ENCODE assay signal across 7 cellular contexts in genomic region chrX:120309873-120310730, GRCh38. TPM values are rescaled to one million over a fixed set of nuclear protein-coding genes. Genes with fewer than 3 reads are reported as not detected.
DNase-seq lines count a peak whose midpoint lies in the region; ATAC-seq and TF ChIP-seq lines count a peak whose summit lies in the region.

No MANE protein-coding gene starts in this region.

- DNase-seq in GM23248 (peak; percentile 20), RPMI8226 (peak; percentile 36), endodermal cell (peak; percentile 61), NCI-H524 treated with DMSO at 0.1 percent for 48 hours (lab: John Stamatoyannopoulos, UW) (no peak)

- peaks cover 21% of the 10 kb centered on the region for H3K4me1 Mint-ChIP-seq in endodermal cell

- no peaks in the 10 kb centered on the region for H3K36me3 ChIP-seq in GM23248 (ENCODE audit: low read depth)
- H3K36me3 ChIP-seq in endodermal cell (ENCODE audit: control insufficient read depth, insufficient read depth, low read length), result no peaks in the 10 kb centered on the region
- no peaks in the 10 kb centered on the region for H3K36me3 ChIP-seq in neutrophil

- TF ChIP-seq CTCF in endodermal cell (conservative IDR thresholded peaks at IDR 0.05), result no peak
- no peak for TF ChIP-seq CTCF in neutrophil (IDR thresholded peaks at IDR 0.05)

- H3K27ac Mint-ChIP-seq in endodermal cell, result no peak overlapping the region

- H3K9me3 ChIP-seq in GM23248 (ENCODE audit: low read depth) (no peaks in the 10 kb centered on the region), endodermal cell (ENCODE audit: control insufficient read depth, low read length) (no peaks in the 10 kb centered on the region), neutrophil (no peaks in the 10 kb centered on the region)

- H3K9me3 Mint-ChIP-seq in endodermal cell, result peaks cover 53% of the 10 kb centered on the region

- H3K4me3 ChIP-seq in GM23248, result no peak overlapping the region
- peak overlapping the region; percentile 85 for H3K4me3 ChIP-seq in endodermal cell (ENCODE audit: low read length)
- peak overlapping the region; percentile 44 to 51 for H3K4me3 ChIP-seq in neutrophil (ENCODE audit: low read depth in 1 of 2, low read length in 1 of 2)

- no peaks in the 10 kb centered on the region for H3K79me2 ChIP-seq in GM23248 (ENCODE audit: insufficient read depth)

- H3F3A ChIP-seq in GM23248 (ENCODE audit: insufficient read depth), result no peaks in the 10 kb centered on the region

- H3K4me3 Mint-ChIP-seq in endodermal cell, result peak overlapping the region; percentile 57

- no peaks in the 10 kb centered on the region for H4K20me1 ChIP-seq in GM23248 (ENCODE audit: insufficient read depth)

- peaks cover 70% of the 10 kb centered on the region for H3K27me3 Mint-ChIP-seq in endodermal cell (ENCODE audit: insufficient read depth)

- ATAC-seq in GM18511 (IDR thresholded peaks at IDR 0.05; ENCODE audit: unreplicated experiment) (no peak), GM18517 (IDR thresholded peaks at IDR 0.05; ENCODE audit: unreplicated experiment) (no peak)

- no peaks in the 10 kb centered on the region for H3K9me2 ChIP-seq in GM23248 (ENCODE audit: insufficient read depth)

- no peak overlapping the region for H3K4me2 ChIP-seq in GM23248 (ENCODE audit: unreplicated experiment)

- H3K27me3 ChIP-seq in GM23248 (replicated peaks; ENCODE audit: insufficient read depth) (peaks cover 25% of the 10 kb centered on the region), endodermal cell (ENCODE audit: control insufficient read depth, insufficient read depth, low read length, poor library complexity, severe bottlenecking) (peaks cover 52% of the 10 kb centered on the region), neutrophil (peaks cover 78% of the 10 kb centered on the region)

- H2AFZ ChIP-seq in GM23248, result no peak overlapping the region

- H3K27ac ChIP-seq in GM23248 (no peak overlapping the region), endodermal cell (ENCODE audit: low read depth, low read length) (no peak overlapping the region), neutrophil (no peak overlapping the region)

- 2 to 3% methylated on average over 15 to 34 of the region's 34 CpGs for WGBS in GM23248 (ENCODE audit: low coverage in 1 of 2, low lambda C conversion rate in 2 of 2, missing lambda C conversion rate in 2 of 2), 2 experiments
- 0% methylated on average over 5 to 31 of the region's 34 CpGs for WGBS in endodermal cell (ENCODE audit: insufficient coverage in 1 of 2, insufficient read length in 1 of 2), 2 experiments

- no peaks in the 10 kb centered on the region for H3K36me3 Mint-ChIP-seq in endodermal cell (ENCODE audit: low read depth)

- H3K4me1 ChIP-seq in GM23248 (ENCODE audit: insufficient read depth), result no peaks in the 10 kb centered on the region
- H3K4me1 ChIP-seq in endodermal cell (ENCODE audit: control insufficient read depth, insufficient read depth, low read length), result no peaks in the 10 kb centered on the region
- peaks cover 21 to 24% of the 10 kb centered on the region in 2 experiments for H3K4me1 ChIP-seq in neutrophil (ENCODE audit: control insufficient read depth in 1 of 2, insufficient read depth in 1 of 2, low read depth in 1 of 2, low read length in 1 of 2)

- in situ Hi-C loops in GM23248 (cut with MboI), result no loop called here

- H3K9ac ChIP-seq in GM23248, result no peak overlapping the region
- H3K9ac ChIP-seq in endodermal cell (ENCODE audit: extremely low read depth, low read length, poor library complexity, severe bottlenecking), result peak overlapping the region; percentile 18

RNA-seq across cellular contexts. Expression of gene TMEM255A, which starts 1.2 kb away (rescaled TPM):
- not detected in 2 replicates for total RNA-seq in GM23248 (2014; rRNA removed; shearing (Covaris generic))
- polyA plus RNA-seq in GM23248 (2016; fragmentation: Nextera tagmentation; extraction: Ambion mirVana), result not detected in 2 replicates
- total RNA-seq in endodermal cell, result under 1 TPM; 0.22 to 0.35 TPM
- polyA plus RNA-seq in endodermal cell (2013, experiment 1 of 2), result 5.9 TPM
- 5.4 TPM for polyA plus RNA-seq in endodermal cell (2013, experiment 2 of 2)

RNA-seq across cellular contexts. Expression of gene ATP1B4, which starts 51.8 kb away (rescaled TPM):
- not detected in 2 replicates for total RNA-seq in GM23248 (2014; rRNA removed; shearing (Covaris generic))
- not detected in 2 replicates for polyA plus RNA-seq in GM23248 (2016; fragmentation: Nextera tagmentation; extraction: Ambion mirVana)
- total RNA-seq in endodermal cell, result not detected
- polyA plus RNA-seq in endodermal cell (2013, experiment 1 of 2), result not detected
- polyA plus RNA-seq in endodermal cell (2013, experiment 2 of 2), result not detected

RNA-seq across cellular contexts. Expression of gene ZBTB33, which starts 59.5 kb away (rescaled TPM):
- total RNA-seq in GM23248 (2014; rRNA removed; shearing (Covaris generic)), result 11.5 and 11.6 TPM in 2 replicates
- 8.3 and 8.5 TPM in 2 replicates for polyA plus RNA-seq in GM23248 (2016; fragmentation: Nextera tagmentation; extraction: Ambion mirVana)
- 10 to 100 TPM; 19.0 to 19.2 TPM for total RNA-seq in endodermal cell
- polyA plus RNA-seq in endodermal cell (2013, experiment 1 of 2), result 22.9 TPM
- polyA plus RNA-seq in endodermal cell (2013, experiment 2 of 2), result 23.1 TPM
